ENCODE assay signal across 27 cellular contexts in the genomic region with DNA sequence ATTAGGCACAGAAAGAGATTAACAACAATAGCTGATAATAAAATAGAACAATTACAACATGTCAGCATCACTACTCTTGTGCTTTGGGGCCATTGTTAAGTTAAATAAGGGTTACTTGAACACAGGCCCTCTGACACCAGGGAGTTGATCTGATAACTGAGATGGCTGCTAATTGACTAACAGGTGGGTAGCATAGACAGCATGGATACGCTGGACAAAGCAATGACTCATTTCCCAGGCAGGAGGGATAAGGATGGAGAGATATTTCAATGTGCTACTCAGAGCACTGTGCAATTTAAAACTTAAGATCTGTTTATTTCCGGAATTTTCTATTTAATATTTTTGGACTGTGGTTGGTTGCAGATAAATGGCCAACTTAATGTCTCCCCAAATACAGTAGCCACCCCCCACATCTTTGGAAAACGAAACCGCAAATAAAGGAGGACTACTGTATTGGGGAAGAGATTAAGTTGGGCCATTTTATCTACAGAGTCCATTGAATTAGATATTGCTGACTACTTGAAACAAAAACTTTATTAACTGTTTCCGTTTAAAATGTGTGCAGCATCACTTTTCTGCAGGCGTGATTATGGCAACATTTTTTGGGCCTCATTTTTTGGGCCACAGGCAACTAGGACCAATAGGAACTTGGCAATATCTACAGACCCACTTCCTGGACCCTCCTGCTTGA.
"Had no signal": no experiment of that assay in that cellular context is flagged by ENCODE, and none has a peak within 500 bp of the region (broad histone marks: within the 10 kb centered on the region; RNA-seq: fewer than 3 reads in every experiment).

No MANE protein-coding gene starts in this region.

- FAIRE-seq: astrocyte, colon, frontal cortex had no signal

- H3K27me3 ChIP-seq: brain microvascular endothelial cell, esophagus squamous epithelium had no signal

- H3K4me3 ChIP-seq: esophagus squamous epithelium had no signal

- H3K27me3 Mint-ChIP-seq: activated CD4-positive, alpha-beta memory T cell treated with anti-CD3 and anti-CD28 coated beads, Interleukin-2, amount 10 ng/mL, durations not matched to agents 7 days and 5 days; activated naive CD8-positive, alpha-beta T cell treated with anti-CD3 and anti-CD28 coated beads, Interleukin-2, amount 10 ng/mL, durations not matched to agents 7 days and 5 days; activated T-cell treated with anti-CD3 and anti-CD28 coated beads, Interleukin-2, amount 50 U/mL, for 24 hours; effector memory CD8-positive, alpha-beta T cell had no signal

- ATAC-seq: activated naive CD4-positive, alpha-beta T cell treated with anti-CD3 and anti-CD28 coated beads, Interleukin-2, amount 50 U/mL, for 72 hours; activated T-cell treated with anti-CD3 and anti-CD28 coated beads, Interleukin-2, amount 50 U/mL, for 72 hours; effector memory CD8-positive, alpha-beta T cell had no signal

- H3K27ac ChIP-seq: brain microvascular endothelial cell, epithelial cell of prostate had no signal

- H3K4me3 Mint-ChIP-seq: activated CD4-positive, alpha-beta memory T cell treated with anti-CD3 and anti-CD28 coated beads, Interleukin-2, amount 10 ng/mL, durations not matched to agents 7 days and 5 days; activated CD4-positive, alpha-beta T cell treated with anti-CD3 and anti-CD28 coated beads, Interleukin-2, amount 10 ng/mL, durations not matched to agents 7 days and 5 days; activated naive CD4-positive, alpha-beta T cell treated with anti-CD3 and anti-CD28 coated beads, Interleukin-2, amount 10 ng/mL, durations not matched to agents 7 days and 5 days; activated naive CD8-positive, alpha-beta T cell treated with anti-CD3 and anti-CD28 coated beads, Interleukin-2, amount 10 ng/mL, durations not matched to agents 7 days and 5 days; activated T-cell treated with anti-CD3 and anti-CD28 coated beads, Interleukin-2, amount 50 U/mL, for 24 hours; activated T-cell treated with anti-CD3 and anti-CD28 coated beads, Interleukin-2, amount 50 U/mL, for 72 hours; effector memory CD8-positive, alpha-beta T cell; WTC11 had no signal

- H3K9me3 Mint-ChIP-seq: effector memory CD8-positive, alpha-beta T cell had no signal

- H3K27ac Mint-ChIP-seq: activated CD4-positive, alpha-beta memory T cell treated with anti-CD3 and anti-CD28 coated beads, Interleukin-2, amount 10 ng/mL, durations not matched to agents 7 days and 5 days; activated CD4-positive, alpha-beta T cell treated with anti-CD3 and anti-CD28 coated beads, Interleukin-2, amount 10 ng/mL, durations not matched to agents 7 days and 5 days; activated naive CD4-positive, alpha-beta T cell treated with anti-CD3 and anti-CD28 coated beads, Interleukin-2, amount 10 ng/mL, durations not matched to agents 7 days and 5 days; activated naive CD4-positive, alpha-beta T cell treated with anti-CD3 and anti-CD28 coated beads, Interleukin-2, amount 50 U/mL, for 72 hours; activated naive CD8-positive, alpha-beta T cell treated with anti-CD3 and anti-CD28 coated beads, Interleukin-2, amount 10 ng/mL, durations not matched to agents 7 days and 5 days; activated T-cell treated with anti-CD3 and anti-CD28 coated beads, Interleukin-2, amount 50 U/mL, for 24 hours; activated T-cell treated with anti-CD3 and anti-CD28 coated beads, Interleukin-2, amount 50 U/mL, for 72 hours; effector memory CD8-positive, alpha-beta T cell; WTC11 had no signal

- H3K9me3 ChIP-seq: esophagus squamous epithelium had no signal

- H3K36me3 ChIP-seq: brain microvascular endothelial cell, esophagus squamous epithelium had no signal

- DNase-seq: activated CD4-positive, alpha-beta memory T cell treated with anti-CD3 and anti-CD28 coated beads, Interleukin-2, amount 10 ng/mL, durations not matched to agents 7 days and 5 days; activated CD4-positive, alpha-beta T cell treated with anti-CD3 and anti-CD28 coated beads for 1 hour; activated CD4-positive, alpha-beta T cell treated with anti-CD3 and anti-CD28 coated beads for 4 hours; activated CD4-positive, alpha-beta T cell treated with anti-CD3 and anti-CD28 coated beads, Interleukin-2, amount 10 ng/mL, durations not matched to agents 7 days and 5 days; activated CD4-positive, alpha-beta T cell treated with anti-CD3 and anti-CD28 coated beads, Interleukin-2, amount 50 U/mL, for 4 hours; activated CD8-positive, alpha-beta memory T cell treated with anti-CD3 and anti-CD28 coated beads, Interleukin-2, amount 50 U/mL, for 48 hours; activated gamma-delta T cell; activated naive CD4-positive, alpha-beta T cell; activated naive CD4-positive, alpha-beta T cell treated with anti-CD3 and anti-CD28 coated beads, Interleukin-2, amount 10 ng/mL, durations not matched to agents 7 days and 5 days; activated naive CD8-positive, alpha-beta T cell treated with anti-CD3 and anti-CD28 coated beads, Interleukin-2, amount 10 ng/mL, durations not matched to agents 7 days and 5 days; activated T-cell treated with anti-CD3 and anti-CD28 coated beads for 4 hours; activated T-cell treated with anti-CD3 and anti-CD28 coated beads, Interleukin-2, amount 50 U/mL, for 24 hours; activated T-cell treated with anti-CD3 and anti-CD28 coated beads, Interleukin-2, amount 50 U/mL, for 72 hours; brain microvascular endothelial cell; cortex of kidney; dermis blood vessel endothelial cell; effector CD4-positive, alpha-beta T cell; effector memory CD8-positive, alpha-beta T cell; esophagus squamous epithelium; head of caudate nucleus; T-helper 2 cell had no signal
